13 cellular contexts compared by ENCODE assay signal in genomic region chr1:19441048-19441447, GRCh38. TPM values are rescaled to one million over a fixed set of nuclear protein-coding genes. Genes with fewer than 3 reads are reported as not detected.
A peak's percentile ranks its signal among the peaks of the same experiment; 100 is the strongest.
DNase-seq lines count a peak whose midpoint lies in the region; ATAC-seq and TF ChIP-seq lines count a peak whose summit lies in the region.
"Had no signal": no experiment of that assay in that cellular context is flagged by ENCODE, and none has a peak within 500 bp of the region (broad histone marks: within the 10 kb centered on the region; RNA-seq: fewer than 3 reads in every experiment).

No MANE protein-coding gene starts in this region.

- no peak overlapping the region for H3K9ac ChIP-seq in PC-3 (ENCODE audit: low read length)

- intact Hi-C loops in PC-3 (cut with micrococcal nuclease) (no loop called here), sigmoid colon (cut with DNase I) (no loop called here)

- peaks cover 27% of the 10 kb centered on the region; the same call in 1 of the 2 replicates for H4K20me1 ChIP-seq in PC-3 (ENCODE audit: low read length)

- TF ChIP-seq CTCF in PC-3 (conservative IDR thresholded peaks at IDR 0.05; ENCODE audit: low read depth, low read length): no peak
- no peak for TF ChIP-seq CTCF in sigmoid colon (IDR thresholded peaks at IDR 0.05)
- TF ChIP-seq CTCF in foreskin fibroblast (IDR thresholded peaks at IDR 0.05; ENCODE audit: low read depth, low read length): no peak

- WGBS in sigmoid colon, 2 donors: 90 to 91% methylated on average over 6 of the region's 6 CpGs

- H3K9me3 ChIP-seq in PC-3 (ENCODE audit: low read length) (no peaks in the 10 kb centered on the region), sigmoid colon (no peaks in the 10 kb centered on the region)
- H3K9me3 ChIP-seq: SJSA1 had no signal

- H3K79me2 ChIP-seq in PC-3 (ENCODE audit: low read length): peaks cover 95% of the 10 kb centered on the region

- no peaks in the 10 kb centered on the region for H3K27me3 ChIP-seq in PC-3 (ENCODE audit: low read length)
- H3K27me3 ChIP-seq in sigmoid colon: no peaks in the 10 kb centered on the region
- H3K27me3 ChIP-seq: SJSA1 had no signal

- CTCF ChIA-PET in PC-3 (lab: Charles Lee): interaction anchor here (0.5 to 0.6 kb wide), 2 partner anchors 46 to 48 kb away, joined by 3 read pairs; no protein-coding TSS in a partner anchor

- H3K4me2 ChIP-seq in PC-3 (ENCODE audit: low read length): peak overlapping the region; percentile 38

- H3K4me1 ChIP-seq in PC-3 (ENCODE audit: insufficient read depth, low read length) (peaks cover 18% of the 10 kb centered on the region), sigmoid colon (peaks cover 5 to 100% (median 100%) of the 10 kb centered on the region in 4 donors)

- H3K9me2 ChIP-seq in PC-3 (replicated peaks; ENCODE audit: low read length): no peaks in the 10 kb centered on the region

- TSS peak; percentile 77 for BruUV-seq in PC-3 (replicated peaks; lab: Mats Ljungman, UMichigan)

- DNase-seq in DMS53 treated with DMSO at 0.1 percent for 48 hours (lab: John Stamatoyannopoulos, UW; ENCODE audit: unreplicated experiment) (peak; percentile 37), PC-3 (no peak), epithelial cell of prostate (ENCODE audit: low read depth, low spot score) (no peak), sigmoid colon (no peak), foreskin fibroblast (no peak), A172 (ENCODE audit: low spot score) (no peak)
- DNase-seq: activated CD4-positive, CD25-positive, alpha-beta regulatory T cell; activated effector memory CD4-positive, alpha-beta T cell treated with Interleukin-2 at 50 U/mL for 16 hours; DMS 273 treated with DMSO at 0.1 percent for 48 hours had no signal

- TF ChIP-seq EP300 in sigmoid colon (IDR thresholded peaks at IDR 0.05): peak in 1 of 4 donors; percentile 97

- H3K36me3 ChIP-seq in PC-3 (ENCODE audit: low read depth, low read length) (peaks cover 22% of the 10 kb centered on the region; the same call in 1 of the 2 replicates), sigmoid colon (no peaks in the 10 kb centered on the region)

- no peak overlapping the region for H2AFZ ChIP-seq in PC-3 (ENCODE audit: low read length)

- POLR2A ChIA-PET in PC-3 (lab: Charles Lee; ENCODE audit: unreplicated experiment): interaction anchor here (0.5 kb wide), 1 partner anchor 23 kb away, joined by 6 read pairs; no protein-coding TSS in a partner anchor

- H3K4me3 ChIP-seq in PC-3 (ENCODE audit: low read length) (no peak overlapping the region), sigmoid colon (no peak overlapping the region), foreskin fibroblast (ENCODE audit: low read depth in 1 of 2, low read length in 2 of 2) (no peak overlapping the region)
- H3K4me3 ChIP-seq: SJSA1, skin epidermis had no signal

- no peak for TF ChIP-seq POLR2A in sigmoid colon (IDR thresholded peaks at IDR 0.05)

- H3K27ac ChIP-seq in PC-3 (ENCODE audit: low read length) (peak overlapping the region; percentile 41), epithelial cell of prostate (peak overlapping the region; percentile 46), sigmoid colon (peak overlapping the region; percentile 85 to 98 (median 91))

- peaks cover 4% of the 10 kb centered on the region for H3F3A ChIP-seq in PC-3 (ENCODE audit: low read length, unreplicated experiment)

- ATAC-seq in PC-3: no peak
- no peak for ATAC-seq in HG02588 (IDR thresholded peaks at IDR 0.05; ENCODE audit: unreplicated experiment)
- ATAC-seq in GM19452 (IDR thresholded peaks at IDR 0.05; ENCODE audit: unreplicated experiment): no peak

RNA-seq across cellular contexts. Expression of gene CAPZB, which starts 44.3 kb away (rescaled TPM):
- 86.7 and 94.3 TPM in 2 replicates for total RNA-seq in PC-3 (2014; rRNA removed)
- 100 to 1,000 TPM; 128 to 214 (median 145) TPM for total RNA-seq in sigmoid colon
- 100 to 1,000 TPM; 372 to 454 (median 393) TPM for polyA plus RNA-seq in sigmoid colon
- total RNA-seq in A172 (2014; rRNA removed; shearing (Covaris generic)): 40.0 and 68.8 TPM in 2 replicates

Comparison
In these comparisons a context has a peak if more than half of its experiments do, and no peak if none do; other contexts are left out.
1. H3K27ac ChIP-seq: peak in every context shown above with its lines; median percentile 91 in sigmoid colon; 46 in epithelial cell of prostate; 41 in PC-3.